19 cellular contexts compared by ENCODE assay signal in genomic region chr11:71213696-71214552, GRCh38. TPM values are rescaled to one million over a fixed set of nuclear protein-coding genes. Genes with fewer than 3 reads are reported as not detected.
DNase-seq lines count a peak whose midpoint lies in the region; ATAC-seq and TF ChIP-seq lines count a peak whose summit lies in the region.
"Had no signal": no experiment of that assay in that cellular context is flagged by ENCODE, and none has a peak within 500 bp of the region (broad histone marks: within the 10 kb centered on the region; RNA-seq: fewer than 3 reads in every experiment).

No MANE protein-coding gene starts in this region.

- intact Hi-C loops in Caco-2 (cut with micrococcal nuclease; ENCODE audit: unreplicated experiment) (no loop called here), posterior vena cava (cut with DNase I) (no loop called here)

- H3K36me3 ChIP-seq in Caco-2 (ENCODE audit: control insufficient read depth, insufficient read depth, low read length): peaks cover 12% of the 10 kb centered on the region
- no peaks in the 10 kb centered on the region for H3K36me3 ChIP-seq in RWPE2 (ENCODE audit: low read depth)
- H3K36me3 ChIP-seq: SJSA1 had no signal

- no peak overlapping the region for H3K4me3 ChIP-seq in Caco-2 (ENCODE audit: low read depth, low read length)
- no peak overlapping the region for H3K4me3 ChIP-seq in RWPE2 (ENCODE audit: severe bottlenecking)
- H3K4me3 ChIP-seq: SJSA1 had no signal

- peak overlapping the region; percentile 41 for H3K27ac Mint-ChIP-seq in Caco-2 (ENCODE audit: unreplicated experiment)
- no peak overlapping the region for H3K27ac Mint-ChIP-seq in activated CD8-positive, alpha-beta T cell treated with anti-CD3 and anti-CD28 coated beads, Interleukin-2, amount 10 ng/mL, durations not matched to agents 7 days and 5 days
- H3K27ac Mint-ChIP-seq: B cell; CD4-positive, CD25-positive, alpha-beta regulatory T cell had no signal

- peaks cover 93% of the 10 kb centered on the region for H3K36me3 Mint-ChIP-seq in Caco-2 (ENCODE audit: insufficient read depth, unreplicated experiment)
- H3K36me3 Mint-ChIP-seq in activated CD8-positive, alpha-beta T cell treated with anti-CD3 and anti-CD28 coated beads, Interleukin-2, amount 10 ng/mL, durations not matched to agents 7 days and 5 days (ENCODE audit: low read depth): no peaks in the 10 kb centered on the region
- H3K36me3 Mint-ChIP-seq: CD4-positive, CD25-positive, alpha-beta regulatory T cell had no signal

- peak in 1 of 2 experiments; percentile 31 for DNase-seq in Caco-2
- DNase-seq in RWPE2 (ENCODE audit: low spot score): peak; percentile 18
- DNase-seq in left lobe of liver (ENCODE audit: low spot score): no peak
- DNase-seq in posterior vena cava (ENCODE audit: low spot score): peak; percentile 36
- no peak for DNase-seq in MV-4-11 (lab: John Stamatoyannopoulos, UW)
- DNase-seq in activated CD8-positive, alpha-beta T cell treated with anti-CD3 and anti-CD28 coated beads, Interleukin-2, amount 10 ng/mL, durations not matched to agents 7 days and 5 days: no peak
- DNase-seq: ACHN; Calu3; CD4-positive, CD25-positive, alpha-beta regulatory T cell; NCI-H1436 treated with DMSO at 0.1 percent for 48 hours; NCI-H2029 treated with DMSO at 0.1 percent for 48 hours; NCI-H2171 treated with DMSO at 0.1 percent for 48 hours; NCI-H748 treated with DMSO at 0.1 percent for 48 hours; OCI-M1 had no signal

- H3K27me3 ChIP-seq in Caco-2 (replicated peaks; ENCODE audit: control insufficient read depth, insufficient read depth, low read length) (no peaks in the 10 kb centered on the region), RWPE2 (ENCODE audit: insufficient read depth, poor library complexity, severe bottlenecking) (no peaks in the 10 kb centered on the region)
- H3K27me3 ChIP-seq: SJSA1 had no signal

- BruUV-seq in Caco-2 (replicated peaks; lab: Mats Ljungman, UMichigan): no TSS peak

- H3K4me3 Mint-ChIP-seq in Caco-2 (ENCODE audit: unreplicated experiment): no peak overlapping the region
- no peak overlapping the region for H3K4me3 Mint-ChIP-seq in activated CD8-positive, alpha-beta T cell treated with anti-CD3 and anti-CD28 coated beads, Interleukin-2, amount 10 ng/mL, durations not matched to agents 7 days and 5 days
- H3K4me3 Mint-ChIP-seq: B cell; CD4-positive, CD25-positive, alpha-beta regulatory T cell had no signal

- H3K9me3 Mint-ChIP-seq in Caco-2 (ENCODE audit: unreplicated experiment): no peaks in the 10 kb centered on the region
- no peaks in the 10 kb centered on the region for H3K9me3 Mint-ChIP-seq in activated CD8-positive, alpha-beta T cell treated with anti-CD3 and anti-CD28 coated beads, Interleukin-2, amount 10 ng/mL, durations not matched to agents 7 days and 5 days (ENCODE audit: insufficient read depth)

- H3K4me1 Mint-ChIP-seq in Caco-2 (ENCODE audit: low read depth, unreplicated experiment): peaks cover 19% of the 10 kb centered on the region
- no peaks in the 10 kb centered on the region for H3K4me1 Mint-ChIP-seq in activated CD8-positive, alpha-beta T cell treated with anti-CD3 and anti-CD28 coated beads, Interleukin-2, amount 10 ng/mL, durations not matched to agents 7 days and 5 days (ENCODE audit: low read depth)
- H3K4me1 Mint-ChIP-seq: B cell; CD4-positive, CD25-positive, alpha-beta regulatory T cell had no signal

- TF ChIP-seq CTCF in Caco-2 (IDR thresholded peaks at IDR 0.05; ENCODE audit: insufficient read depth in 1 of 2, low read depth in 1 of 2, low read length in 1 of 2, severe bottlenecking in 1 of 2, unreplicated experiment in 1 of 2): no peak
- no peak for TF ChIP-seq CTCF in RWPE2 (IDR thresholded peaks at IDR 0.05; ENCODE audit: poor library complexity, severe bottlenecking)

- no peaks in the 10 kb centered on the region for H3K4me1 ChIP-seq in Caco-2
- H3K4me1 ChIP-seq in RWPE2 (ENCODE audit: insufficient read depth, poor library complexity, severe bottlenecking): no peaks in the 10 kb centered on the region
- H3K4me1 ChIP-seq: SJSA1 had no signal

- H3K9me3 ChIP-seq in Caco-2: peaks cover 9% of the 10 kb centered on the region
- H3K9me3 ChIP-seq in RWPE2 (ENCODE audit: severe bottlenecking): no peaks in the 10 kb centered on the region
- H3K9me3 ChIP-seq: SJSA1 had no signal

- H3K27me3 Mint-ChIP-seq in Caco-2 (ENCODE audit: insufficient read depth, unreplicated experiment): no peaks in the 10 kb centered on the region
- no peaks in the 10 kb centered on the region for H3K27me3 Mint-ChIP-seq in activated CD8-positive, alpha-beta T cell treated with anti-CD3 and anti-CD28 coated beads, Interleukin-2, amount 10 ng/mL, durations not matched to agents 7 days and 5 days (ENCODE audit: low read depth)

- H3K27ac ChIP-seq in RWPE2 (ENCODE audit: poor library complexity, severe bottlenecking): no peak overlapping the region
- H3K27ac ChIP-seq: HL-60, SJSA1 had no signal

- CTCF ChIA-PET in Caco-2 (lab: Charles Lee): no interaction called here
- CTCF ChIA-PET in activated CD8-positive, alpha-beta T cell treated with anti-CD3 and anti-CD28 coated beads, Interleukin-2, amount 10 ng/mL, durations not matched to agents 7 days and 5 days (lab: Charles Lee): no interaction called here

- no peak for ATAC-seq in RWPE2 (ENCODE audit: low read depth)
- peak; percentile 49 for ATAC-seq in left lobe of liver
- ATAC-seq in HG03565 (IDR thresholded peaks at IDR 0.05; ENCODE audit: unreplicated experiment): no peak
- no peak for ATAC-seq in activated CD8-positive, alpha-beta T cell treated with anti-CD3 and anti-CD28 coated beads, Interleukin-2, amount 10 ng/mL, durations not matched to agents 7 days and 5 days
- ATAC-seq: HCT116 had no signal

- POLR2A ChIA-PET in Caco-2 (lab: Charles Lee): no interaction called here
- POLR2A ChIA-PET in activated CD8-positive, alpha-beta T cell treated with anti-CD3 and anti-CD28 coated beads, Interleukin-2, amount 10 ng/mL, durations not matched to agents 7 days and 5 days (lab: Charles Lee): no interaction called here

RNA-seq across cellular contexts. Expression of gene SHANK2, which starts 38.5 kb away (rescaled TPM):
- total RNA-seq in Caco-2 (2022): 175 and 177 TPM in 2 replicates
- 33.8 TPM for total RNA-seq in left lobe of liver
- under 1 TPM; 0.51 to 0.67 TPM for total RNA-seq in posterior vena cava
- total RNA-seq in activated CD8-positive, alpha-beta T cell treated with anti-CD3 and anti-CD28 coated beads, Interleukin-2, amount 10 ng/mL, durations not matched to agents 7 days and 5 days: not detected
- total RNA-seq: CD4-positive, CD25-positive, alpha-beta regulatory T cell had no signal

Comparison
In these comparisons a context has a peak if more than half of its experiments do, and no peak if none do; other contexts are left out.
1. DNase-seq: peak in RWPE2 (single experiment) and posterior vena cava (single experiment); none in left lobe of liver (single experiment), MV-4-11 (single experiment) and activated CD8-positive, alpha-beta T cell treated with anti-CD3 and anti-CD28 coated beads, Interleukin-2, amount 10 ng/mL, durations not matched to agents 7 days and 5 days (single experiment).
2. RNA of gene SHANK2, which starts 38.5 kb away (total RNA-seq): 175 to 177 TPM in Caco-2 and 33.8 TPM in left lobe of liver (single experiment); 0.51 to 0.67 TPM in posterior vena cava and not detected in activated CD8-positive, alpha-beta T cell treated with anti-CD3 and anti-CD28 coated beads, Interleukin-2, amount 10 ng/mL, durations not matched to agents 7 days and 5 days; every median in the first group is over 10 times any median in the second.